In the genomic region with DNA sequence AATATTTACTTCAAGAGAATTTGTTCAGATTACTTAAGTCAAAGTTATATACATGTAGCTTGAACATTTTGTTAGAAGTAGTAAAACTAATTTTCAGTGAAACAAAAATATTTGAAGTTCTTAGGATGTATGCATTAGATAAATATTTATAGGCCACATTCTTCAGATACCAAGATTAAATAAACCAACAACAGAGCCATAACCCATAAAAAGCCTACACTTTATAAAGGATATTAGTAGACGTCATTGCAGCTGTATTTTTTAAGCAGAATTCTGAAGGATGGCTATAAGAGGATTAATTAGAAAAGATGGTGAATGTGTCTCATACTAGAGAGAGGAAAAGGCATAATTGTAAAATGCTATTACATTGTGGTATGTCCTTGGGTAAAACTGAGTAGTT, we compare ENCODE assay signal across 14 cellular contexts.
"Had no signal": no experiment of that assay in that cellular context is flagged by ENCODE, and none has a peak within 500 bp of the region (broad histone marks: within the 10 kb centered on the region; RNA-seq: fewer than 3 reads in every experiment).

No MANE protein-coding gene starts in this region.

- H3K36me3 Mint-ChIP-seq: activated naive CD4-positive, alpha-beta T cell treated with anti-CD3 and anti-CD28 coated beads, Interleukin-2, amount 10 ng/mL, durations not matched to agents 7 days and 5 days; stimulated activated memory B cell treated with anti-CD40 and anti-IgM and Interleukin-4, amounts not matched to agents 10 μg/mL and 1 μg/mL and 100 μg/mL, for 72 hours had no signal

- H3K4me3 Mint-ChIP-seq: activated naive CD4-positive, alpha-beta T cell treated with anti-CD3 and anti-CD28 coated beads, Interleukin-2, amount 10 ng/mL, durations not matched to agents 7 days and 5 days; neural crest cell; stimulated activated memory B cell treated with anti-CD40 and anti-IgM and Interleukin-4, amounts not matched to agents 10 μg/mL and 1 μg/mL and 100 μg/mL, for 72 hours had no signal

- H3K27ac ChIP-seq: esophagus squamous epithelium, left ventricle myocardium inferior, tibial nerve, vagina had no signal

- H3K36me3 ChIP-seq: esophagus squamous epithelium, left ventricle myocardium inferior, tibial nerve, vagina had no signal

- H3K27me3 ChIP-seq: tibial nerve, vagina had no signal

- H3K4me1 Mint-ChIP-seq: activated naive CD4-positive, alpha-beta T cell treated with anti-CD3 and anti-CD28 coated beads, Interleukin-2, amount 10 ng/mL, durations not matched to agents 7 days and 5 days; stimulated activated memory B cell treated with anti-CD40 and anti-IgM and Interleukin-4, amounts not matched to agents 10 μg/mL and 1 μg/mL and 100 μg/mL, for 72 hours had no signal

- H3K4me3 ChIP-seq: esophagus squamous epithelium, left ventricle myocardium inferior, tibial nerve, vagina had no signal

- H3K27ac Mint-ChIP-seq: activated naive CD4-positive, alpha-beta T cell treated with anti-CD3 and anti-CD28 coated beads, Interleukin-2, amount 10 ng/mL, durations not matched to agents 7 days and 5 days; activated T-helper 2 cell treated with anti-CD3 and anti-CD28 coated beads, Interferon-gamma antibody, Interleukin-2, Interleukin-4, amounts not matched to agents 10 μg/mL and 5 μg/mL and 100 μg/mL, durations not matched to agents 14 hours and 24 hours and 36 hours; stimulated activated memory B cell treated with anti-CD40 and anti-IgM and Interleukin-4, amounts not matched to agents 10 μg/mL and 1 μg/mL and 100 μg/mL, for 72 hours had no signal

- DNase-seq: activated CD4-positive, alpha-beta T cell treated with anti-CD3 and anti-CD28 coated beads, Interleukin-2, amount 50 U/mL, for 1 hour; activated naive CD4-positive, alpha-beta T cell treated with anti-CD3 and anti-CD28 coated beads, Interleukin-2, amount 10 ng/mL, durations not matched to agents 7 days and 5 days; cerebellar nuclear complex; esophagus squamous epithelium; kidney; left ventricle myocardium inferior; retina; stimulated activated CD4-positive, alpha-beta T cell treated with anti-CD3 and anti-CD28 coated beads, Interleukin-1b, Interleukin-23, amount 100 ng/mL, for 48 hours had no signal

- FAIRE-seq: frontal cortex, kidney had no signal

- H3K27me3 Mint-ChIP-seq: activated naive CD4-positive, alpha-beta T cell treated with anti-CD3 and anti-CD28 coated beads, Interleukin-2, amount 10 ng/mL, durations not matched to agents 7 days and 5 days; stimulated activated memory B cell treated with anti-CD40 and anti-IgM and Interleukin-4, amounts not matched to agents 10 μg/mL and 1 μg/mL and 100 μg/mL, for 72 hours had no signal

- H3K9me3 ChIP-seq: esophagus squamous epithelium, left ventricle myocardium inferior, vagina had no signal

- H3K4me1 ChIP-seq: esophagus squamous epithelium, left ventricle myocardium inferior, tibial nerve, vagina had no signal
